ENCODE assay signal across 17 cellular contexts in genomic region chr19:3544054-3544376, GRCh38. TPM values are rescaled to one million over a fixed set of nuclear protein-coding genes. Genes with fewer than 3 reads are reported as not detected.
A peak's percentile ranks its signal among the peaks of the same experiment; 100 is the strongest.
DNase-seq lines count a peak whose midpoint lies in the region; ATAC-seq and TF ChIP-seq lines count a peak whose summit lies in the region.
"Had no signal": no experiment of that assay in that cellular context is flagged by ENCODE, and none has a peak within 500 bp of the region (broad histone marks: within the 10 kb centered on the region; RNA-seq: fewer than 3 reads in every experiment).

No MANE protein-coding gene starts in this region.

- H3K27me3 Mint-ChIP-seq in stimulated activated naive B cell treated with anti-CD40 and anti-IgM and Interleukin-4, amounts not matched to agents 10 μg/mL and 1 μg/mL and 100 μg/mL, for 72 hours: no peaks in the 10 kb centered on the region
- H3K27me3 Mint-ChIP-seq in activated CD8-positive, alpha-beta T cell treated with anti-CD3 and anti-CD28 coated beads for 36 hours: no peaks in the 10 kb centered on the region
- H3K27me3 Mint-ChIP-seq: B cell; CD4-positive, alpha-beta T cell had no signal

- H3K4me1 Mint-ChIP-seq in stimulated activated naive B cell treated with anti-CD40 and anti-IgM and Interleukin-4, amounts not matched to agents 10 μg/mL and 1 μg/mL and 100 μg/mL, for 72 hours: peaks cover 14 to 29% of the 10 kb centered on the region in 2 donors
- peaks cover 12% of the 10 kb centered on the region for H3K4me1 Mint-ChIP-seq in activated CD8-positive, alpha-beta T cell treated with anti-CD3 and anti-CD28 coated beads for 36 hours (ENCODE audit: low read depth)

- WGBS in right cardiac atrium: 82% methylated on average over 9 of the region's 9 CpGs

- peaks cover 28 to 35% of the 10 kb centered on the region in 2 donors for H3K36me3 Mint-ChIP-seq in stimulated activated naive B cell treated with anti-CD40 and anti-IgM and Interleukin-4, amounts not matched to agents 10 μg/mL and 1 μg/mL and 100 μg/mL, for 72 hours
- H3K36me3 Mint-ChIP-seq in activated CD8-positive, alpha-beta T cell treated with anti-CD3 and anti-CD28 coated beads for 36 hours (ENCODE audit: low read depth): peaks cover 17% of the 10 kb centered on the region

- H3K27me3 ChIP-seq in right cardiac atrium (ENCODE audit: control insufficient read depth, insufficient read depth): no peaks in the 10 kb centered on the region
- no peaks in the 10 kb centered on the region for H3K27me3 ChIP-seq in dorsolateral prefrontal cortex

- no peaks in the 10 kb centered on the region for H3K4me1 ChIP-seq in right cardiac atrium (ENCODE audit: control insufficient read depth, insufficient read depth, low read length)
- H3K4me1 ChIP-seq: HAP-1 had no signal

- H3K4me3 ChIP-seq in right cardiac atrium (ENCODE audit: low read length): no peak overlapping the region
- peak overlapping the region in 53 of 59 donors; percentile 3 to 65 (median 41) for H3K4me3 ChIP-seq in dorsolateral prefrontal cortex
- H3K4me3 ChIP-seq: HAP-1 had no signal

- H3K9me3 ChIP-seq in right cardiac atrium (ENCODE audit: control insufficient read depth, low read length): no peaks in the 10 kb centered on the region
- H3K9me3 ChIP-seq: HAP-1 had no signal

- H3K9me3 Mint-ChIP-seq in stimulated activated naive B cell treated with anti-CD40 and anti-IgM and Interleukin-4, amounts not matched to agents 10 μg/mL and 1 μg/mL and 100 μg/mL, for 72 hours: no peaks in the 10 kb centered on the region
- peaks cover 2% of the 10 kb centered on the region for H3K9me3 Mint-ChIP-seq in activated CD8-positive, alpha-beta T cell treated with anti-CD3 and anti-CD28 coated beads for 36 hours
- H3K9me3 Mint-ChIP-seq: CD4-positive, alpha-beta T cell had no signal

- ATAC-seq in right cardiac atrium (no peak), left cardiac atrium (no peak)
- ATAC-seq in stimulated activated naive B cell treated with anti-CD40 and anti-IgM and Interleukin-4, amounts not matched to agents 10 μg/mL and 1 μg/mL and 100 μg/mL, for 72 hours (replicated peaks): no peak
- no peak for ATAC-seq in activated CD8-positive, alpha-beta T cell treated with anti-CD3 and anti-CD28 coated beads for 36 hours

- intact Hi-C loops in right cardiac atrium (cut with DNase I): loop anchor here in 3 of 4 donors (10.0 kb wide), 2 partner anchors 71 to 161 kb away; partner anchors contain the start of genes PIP5K1C (in 2 of the 3) and TJP3 (in 2 of the 3)
- intact Hi-C loops in left cardiac atrium (cut with DNase I): loop anchor here (2.0 to 10.0 kb wide), 2 partner anchors 75 to 161 kb away; partner anchors contain the start of genes PIP5K1C (in 2 of the 2) and TJP3 (in 2 of the 2)
- intact Hi-C loops in dorsolateral prefrontal cortex (cut with DNase I): loop anchor here in 1 of 2 donors (2.0 to 5.0 kb wide), 2 partner anchors 37 to 77 kb away; partner anchors contain the start of gene FZR1
- intact Hi-C loops in activated CD8-positive, alpha-beta T cell treated with anti-CD3 and anti-CD28 coated beads for 36 hours (cut with micrococcal nuclease): no loop called here

- no peak overlapping the region for H3K4me3 Mint-ChIP-seq in stimulated activated naive B cell treated with anti-CD40 and anti-IgM and Interleukin-4, amounts not matched to agents 10 μg/mL and 1 μg/mL and 100 μg/mL, for 72 hours
- H3K4me3 Mint-ChIP-seq in activated CD8-positive, alpha-beta T cell treated with anti-CD3 and anti-CD28 coated beads for 36 hours: no peak overlapping the region
- H3K4me3 Mint-ChIP-seq: B cell; CD4-positive, alpha-beta T cell had no signal

- CTCF ChIA-PET in RWPE1 (lab: Yijun Ruan, JAX): no interaction called here
- CTCF ChIA-PET in activated CD8-positive, alpha-beta T cell treated with anti-CD3 and anti-CD28 coated beads for 36 hours (lab: Charles Lee): interaction anchor here (0.8 to 4.2 kb wide), 4 partner anchors 13 to 144 kb away, joined by 3 to 56 read pairs (median 3); partner anchors contain the start of gene MFSD12

- TF ChIP-seq CTCF in RWPE1 (conservative IDR thresholded peaks at IDR 0.05; ENCODE audit: low read depth) (no peak), dorsolateral prefrontal cortex (IDR thresholded peaks at IDR 0.05 in 54 of 56, conservative IDR thresholded peaks at IDR 0.05 in 2 of 56; ENCODE audit: low read depth in 1 of 56, partially characterized antibody in 56 of 56) (no peak)
- no peak for TF ChIP-seq CTCF in activated CD8-positive, alpha-beta T cell treated with anti-CD3 and anti-CD28 coated beads for 36 hours (IDR thresholded peaks at IDR 0.05)

- no peak overlapping the region for H3K27ac ChIP-seq in right cardiac atrium (ENCODE audit: low read length)
- H3K27ac ChIP-seq in RWPE1: peak overlapping the region; percentile 64
- peak overlapping the region; percentile 72 to 100 (median 95) for H3K27ac ChIP-seq in dorsolateral prefrontal cortex

- H3K27ac Mint-ChIP-seq in stimulated activated naive B cell treated with anti-CD40 and anti-IgM and Interleukin-4, amounts not matched to agents 10 μg/mL and 1 μg/mL and 100 μg/mL, for 72 hours: peak overlapping the region; percentile 65
- H3K27ac Mint-ChIP-seq in activated CD8-positive, alpha-beta T cell treated with anti-CD3 and anti-CD28 coated beads for 36 hours: no peak overlapping the region
- H3K27ac Mint-ChIP-seq: B cell; CD4-positive, alpha-beta T cell had no signal

- DNase-seq in right cardiac atrium (peak in 2 of 3 donors; percentile 48 to 52), left cardiac atrium (no peak), RWPE1 (ENCODE audit: low spot score) (no peak), dorsolateral prefrontal cortex (no peak), NCI-H1436 (lab: John Stamatoyannopoulos, UW) (no peak), NK-92 (lab: John Stamatoyannopoulos, UW; ENCODE audit: unreplicated experiment) (no peak)
- DNase-seq in stimulated activated naive B cell treated with anti-CD40 and anti-IgM and Interleukin-4, amounts not matched to agents 10 μg/mL and 1 μg/mL and 100 μg/mL, for 72 hours: no peak
- no peak for DNase-seq in activated CD8-positive, alpha-beta T cell treated with anti-CD3 and anti-CD28 coated beads for 36 hours
- DNase-seq: ACHN; CD4-positive, alpha-beta T cell; DMS79; GOT3 had no signal

- POLR2A ChIA-PET in RWPE1 (lab: Yijun Ruan, JAX; ENCODE audit: low non-redundant PET): no interaction called here
- POLR2A ChIA-PET in activated CD8-positive, alpha-beta T cell treated with anti-CD3 and anti-CD28 coated beads for 36 hours (lab: Charles Lee): no interaction called here

RNA-seq across cellular contexts. Expression of gene TEKTIP1, which starts 5.0 kb away (rescaled TPM):
- total RNA-seq in right cardiac atrium: 1 to 10 TPM in 1 of 4 donors, under 1 TPM in 1, not detected in 2; 0.97 to 1.2 TPM
- 0.20 TPM for polyA plus RNA-seq in right cardiac atrium
- under 1 TPM in 1 of 2 donors, not detected in 1; 0.52 TPM for total RNA-seq in left cardiac atrium
- 10 to 100 TPM in 3 of 120 experiments, 1 to 10 TPM in 117; 1.0 to 11.2 (median 4.6) TPM for total RNA-seq in dorsolateral prefrontal cortex
- total RNA-seq in activated CD8-positive, alpha-beta T cell treated with anti-CD3 and anti-CD28 coated beads for 36 hours: 1 to 10 TPM; 1.6 to 2.4 TPM
- total RNA-seq: A172, G401, HT1080 had no signal

RNA-seq across cellular contexts. Expression of gene MFSD12, which starts 13.4 kb away (rescaled TPM):
- total RNA-seq in right cardiac atrium: 10 to 100 TPM; 20.6 to 31.7 (median 29.6) TPM
- 21.3 TPM for polyA plus RNA-seq in right cardiac atrium
- 10 to 100 TPM; 29.8 to 40.4 TPM for total RNA-seq in left cardiac atrium
- total RNA-seq in dorsolateral prefrontal cortex: 100 to 1,000 TPM in 14 of 120 experiments, 10 to 100 TPM in 106; 54.9 to 119 (median 77.6) TPM
- total RNA-seq in activated CD8-positive, alpha-beta T cell treated with anti-CD3 and anti-CD28 coated beads for 36 hours: 10 to 100 TPM; 62.4 to 63.5 TPM

RNA-seq across cellular contexts. Expression of gene HMG20B, which starts 28.7 kb away (rescaled TPM):
- total RNA-seq in right cardiac atrium (10 to 100 TPM; 35.7 to 46.0 (median 36.2) TPM), left cardiac atrium (10 to 100 TPM; 34.8 to 42.0 TPM), dorsolateral prefrontal cortex (10 to 100 TPM; 10.1 to 58.3 (median 26.2) TPM)
- 50.5 TPM for polyA plus RNA-seq in right cardiac atrium
- total RNA-seq in activated CD8-positive, alpha-beta T cell treated with anti-CD3 and anti-CD28 coated beads for 36 hours: 10 to 100 TPM; 42.7 to 47.3 TPM

RNA-seq across cellular contexts. Expression of gene FZR1, which starts 37.9 kb away (rescaled TPM):
- 10 to 100 TPM; 18.6 to 23.3 (median 21.8) TPM for total RNA-seq in right cardiac atrium
- polyA plus RNA-seq in right cardiac atrium: 14.3 TPM
- total RNA-seq in left cardiac atrium: 10 to 100 TPM; 19.5 to 22.6 TPM
- 10 to 100 TPM; 46.4 to 99.1 (median 71.7) TPM for total RNA-seq in dorsolateral prefrontal cortex
- total RNA-seq in activated CD8-positive, alpha-beta T cell treated with anti-CD3 and anti-CD28 coated beads for 36 hours: 10 to 100 TPM; 39.9 to 40.9 TPM

RNA-seq across cellular contexts. Expression of gene GIPC3, which starts 41.3 kb away (rescaled TPM):
- 1 to 10 TPM in 2 of 4 donors, under 1 TPM in 2; 0.89 to 2.1 (median 1.2) TPM for total RNA-seq in right cardiac atrium
- polyA plus RNA-seq in right cardiac atrium: 1.2 TPM
- total RNA-seq in left cardiac atrium: 1 to 10 TPM; 1.5 to 1.6 TPM
- total RNA-seq in dorsolateral prefrontal cortex: 1 to 10 TPM in 27 of 120 experiments, under 1 TPM in 93; 0.13 to 1.7 (median 0.63) TPM
- total RNA-seq in activated CD8-positive, alpha-beta T cell treated with anti-CD3 and anti-CD28 coated beads for 36 hours: under 1 TPM; 0.09 to 0.14 TPM
- total RNA-seq: A172, G401 had no signal

Comparison
In these comparisons a context has a peak if more than half of its experiments do, and no peak if none do; other contexts are left out.
1. DNase-seq: peak in right cardiac atrium (2 of 3); none in left cardiac atrium (single experiment), RWPE1 (single experiment), dorsolateral prefrontal cortex (0 of 10), stimulated activated naive B cell treated with anti-CD40 and anti-IgM and Interleukin-4, amounts not matched to agents 10 μg/mL and 1 μg/mL and 100 μg/mL, for 72 hours (single experiment), NCI-H1436 (single experiment), NK-92 (single experiment) and activated CD8-positive, alpha-beta T cell treated with anti-CD3 and anti-CD28 coated beads for 36 hours (single experiment).